In genomic region chr2:162297925-162298552, GRCh38 we compare ENCODE assay signal across 7 cellular contexts. TPM values are rescaled to one million over a fixed set of nuclear protein-coding genes. Genes with fewer than 3 reads are reported as not detected.
DNase-seq lines count a peak whose midpoint lies in the region; ATAC-seq, FAIRE-seq and TF ChIP-seq lines count a peak whose summit lies in the region.

No MANE protein-coding gene starts in this region.

- H3K4me3 ChIP-seq in SJCRH30, result no peak overlapping the region
- no peak overlapping the region for H3K4me3 ChIP-seq in brain microvascular endothelial cell (ENCODE audit: low read depth, low read length)

- in situ Hi-C loops in brain microvascular endothelial cell (cut with HindIII; ENCODE audit: low pct_ligation_motif_present, low sequenced_read_pairs), result no loop called here

- H3K4me1 ChIP-seq in SJCRH30, result no peaks in the 10 kb centered on the region

- H3K27me3 ChIP-seq in SJCRH30 (no peaks in the 10 kb centered on the region; the same call in 1 of the 2 replicates), brain microvascular endothelial cell (replicated peaks) (no peaks in the 10 kb centered on the region)

- no peaks in the 10 kb centered on the region for H3K36me3 ChIP-seq in SJCRH30
- no peaks in the 10 kb centered on the region for H3K36me3 ChIP-seq in brain microvascular endothelial cell (replicated peaks)

- FAIRE-seq in G401.6 (lab: Jason Lieb, UNC), result peak; percentile 97

- intact Hi-C loops in left colon (cut with DNase I, micrococcal nuclease), result loop anchor here (2.0 to 10.0 kb wide), 2 partner anchors 77 to 143 kb away; partner anchors contain the start of gene GCG (in 1 of the 2)

- peak; percentile 70 for DNase-seq in LoVo (ENCODE audit: low spot score)
- peak; percentile 47 to 78 for DNase-seq in SJCRH30
- peak; percentile 87 for DNase-seq in brain microvascular endothelial cell
- peak; percentile 30 to 52 for DNase-seq in left colon
- peak; percentile 23 for DNase-seq in stimulated activated CD8-positive, alpha-beta memory T cell treated with anti-CD3 and anti-CD28 coated beads, Interleukin-12 subunit alpha, Interleukin-12 subunit beta, amount 100 ng/mL, for 1 hour (ENCODE audit: low read depth)

- H3K27ac ChIP-seq in SJCRH30, result no peak overlapping the region
- H3K27ac ChIP-seq in brain microvascular endothelial cell, result no peak overlapping the region

- H3K9me3 ChIP-seq in SJCRH30 (replicated peaks), result no peaks in the 10 kb centered on the region

- TF ChIP-seq CTCF in brain microvascular endothelial cell (IDR thresholded peaks at IDR 0.05; ENCODE audit: low read depth, low read length, missing control alignments), result peak; percentile 64

- ATAC-seq in GM21576 (IDR thresholded peaks at IDR 0.05; ENCODE audit: unreplicated experiment) (peak; percentile 72), left colon (peak; percentile 61)

RNA-seq across cellular contexts. Expression of gene IFIH1, which starts 20.4 kb away (rescaled TPM):
- total RNA-seq in SJCRH30 (2014; rRNA removed; shearing (Covaris generic)), result not detected in 2 replicates
- 10 to 100 TPM; 19.1 to 20.0 TPM for total RNA-seq in left colon

RNA-seq across cellular contexts. Expression of gene GCA, which starts 45.9 kb away (rescaled TPM):
- 3.3 and 3.8 TPM in 2 replicates for total RNA-seq in SJCRH30 (2014; rRNA removed; shearing (Covaris generic))
- total RNA-seq in left colon, result 10 to 100 TPM; 25.6 to 28.1 TPM

RNA-seq across cellular contexts. Expression of gene FAP, which starts 54.8 kb away (rescaled TPM):
- 1.1 and 3.6 TPM in 2 replicates for total RNA-seq in SJCRH30 (2014; rRNA removed; shearing (Covaris generic))
- under 1 TPM; 0.34 to 0.78 TPM for total RNA-seq in left colon

Comparison
In these comparisons a context has a peak if more than half of its experiments do, and no peak if none do; other contexts are left out.
1. DNase-seq: peak in every context shown above with its lines; median percentile 87 in brain microvascular endothelial cell; 70 in LoVo; 62 in SJCRH30; 41 in left colon; 23 in stimulated activated CD8-positive, alpha-beta memory T cell treated with anti-CD3 and anti-CD28 coated beads, Interleukin-12 subunit alpha, Interleukin-12 subunit beta, amount 100 ng/mL, for 1 hour.
2. RNA of gene IFIH1, which starts 20.4 kb away (total RNA-seq): 19.1 to 20.0 TPM in left colon; not detected in SJCRH30; every median in the first group is over 10 times any median in the second.